Comparison of ENCODE assay signal across 8 cellular contexts in genomic region chr2:85889648-85890281, GRCh38. TPM values are rescaled to one million over a fixed set of nuclear protein-coding genes. Genes with fewer than 3 reads are reported as not detected.
DNase-seq lines count a peak whose midpoint lies in the region; ATAC-seq and TF ChIP-seq lines count a peak whose summit lies in the region.

No MANE protein-coding gene starts in this region.

- 77% methylated on average over 19 of the region's 20 CpGs for WGBS in HUES64

- TF ChIP-seq CTCF in 22Rv1 (IDR thresholded peaks at IDR 0.05) (no peak), mucosa of descending colon (IDR thresholded peaks at IDR 0.05) (no peak), GM13977 (IDR thresholded peaks at IDR 0.05; ENCODE audit: extremely low read depth, insufficient read depth, missing control alignments) (no peak)

- H3K4me3 ChIP-seq in HUES64 (ENCODE audit: low read length) (peak overlapping the region; percentile 87), mucosa of descending colon (peak overlapping the region; percentile 50)

- H3K4me1 ChIP-seq in HUES64 (ENCODE audit: insufficient read depth, low read length) (peaks cover 12% of the 10 kb centered on the region), mucosa of descending colon (ENCODE audit: low read depth) (peaks cover 12% of the 10 kb centered on the region)

- H3K9ac ChIP-seq in HUES64 (ENCODE audit: low read depth, low read length) = peak overlapping the region; percentile 34

- no peaks in the 10 kb centered on the region for H3K36me3 ChIP-seq in HUES64 (ENCODE audit: insufficient read depth, low read length)
- no peaks in the 10 kb centered on the region for H3K36me3 ChIP-seq in mucosa of descending colon (ENCODE audit: low read depth)

- ATAC-seq in mucosa of descending colon (no peak), GM18498 (IDR thresholded peaks at IDR 0.05; ENCODE audit: unreplicated experiment) (no peak)

- in situ Hi-C loops in GM13977 (cut with MboI; ENCODE audit: low pct_unique_long_range_greater_than_20kb, low sequenced_read_pairs, unreplicated experiment) = no loop called here

- no peaks in the 10 kb centered on the region for H3K9me3 ChIP-seq in HUES64 (ENCODE audit: insufficient read depth, low read depth, low read length)
- H3K9me3 ChIP-seq in mucosa of descending colon = no peaks in the 10 kb centered on the region

- intact Hi-C loops in mucosa of descending colon (cut with DNase I, micrococcal nuclease) = loop anchor here in 1 of 2 donors (5.0 kb wide), 1 partner anchor 62 kb away; no protein-coding TSS in a partner anchor

- DNase-seq in mucosa of descending colon (peak in 2 of 3 donors; percentile 35 to 55), HPDE6-E6E7 (ENCODE audit: extremely low spot score) (no peak), GM13977 (ENCODE audit: low spot score) (no peak), GF-D8 (lab: John Stamatoyannopoulos, UW) (no peak)

- peaks cover 37% of the 10 kb centered on the region for H3K27me3 ChIP-seq in HUES64 (ENCODE audit: insufficient read depth, low read length)

- H3K27ac ChIP-seq in 22Rv1 (peak overlapping the region; percentile 65), HUES64 (ENCODE audit: low read depth, low read length) (no peak overlapping the region), cingulate gyrus (ENCODE audit: low read depth, low read length) (peak overlapping the region; percentile 99)

RNA-seq across cellular contexts. Expression of gene ST3GAL5, which starts 1.0 kb away (rescaled TPM):
- polyA plus RNA-seq in HUES64 (2013, experiment 1 of 2) = 4.0 TPM
- 3.6 TPM for polyA plus RNA-seq in HUES64 (2013, experiment 2 of 2)
- 10 to 100 TPM in 1 of 3 donors, 1 to 10 TPM in 2; 5.0 to 19.0 (median 5.4) TPM for total RNA-seq in mucosa of descending colon

Comparison
In these comparisons a context has a peak if more than half of its experiments do, and no peak if none do; other contexts are left out.
1. DNase-seq: peak in mucosa of descending colon (2 of 3); none in HPDE6-E6E7 (single experiment), GM13977 (single experiment) and GF-D8 (single experiment).